ENCODE assay signal across 25 cellular contexts in the genomic region with DNA sequence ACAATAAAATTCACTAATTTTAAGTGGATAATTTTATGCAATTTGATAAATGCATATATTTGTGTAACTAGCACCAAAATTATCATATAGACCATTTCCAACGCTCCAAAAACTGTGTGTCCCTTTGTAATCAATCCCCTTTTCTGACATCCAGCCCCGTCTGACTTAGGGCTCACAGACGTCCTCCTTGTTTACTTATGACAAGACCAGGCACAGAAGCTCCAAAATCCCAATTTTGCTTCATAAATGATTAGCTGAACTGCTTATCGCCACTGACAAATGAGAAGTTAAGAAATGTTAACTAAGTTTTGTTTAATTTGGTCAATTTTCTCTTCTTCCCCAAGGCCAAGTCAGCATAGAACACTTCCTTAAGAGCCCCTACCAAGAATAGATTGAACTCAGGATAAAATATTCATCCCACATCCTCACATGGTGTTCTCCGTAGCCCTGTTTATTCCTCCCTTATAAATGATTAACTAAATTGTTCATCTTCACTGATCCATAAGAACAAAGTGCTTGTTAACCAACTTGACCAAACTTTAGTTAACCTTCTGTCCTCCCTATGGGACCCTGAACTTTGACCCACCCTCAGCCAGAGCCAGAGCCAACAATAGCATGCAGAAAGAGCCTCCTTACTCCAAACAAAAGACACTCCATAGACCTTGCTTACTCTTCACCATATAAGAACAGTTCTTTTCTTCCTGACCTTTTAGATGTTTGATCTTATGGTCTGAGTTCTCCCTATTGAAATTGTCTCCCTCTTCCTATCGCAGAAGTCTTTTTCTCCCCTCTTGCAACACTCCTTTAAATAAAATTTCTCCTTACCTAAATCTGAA. TPM values are rescaled to one million over a fixed set of nuclear protein-coding genes. Genes with fewer than 3 reads are reported as not detected.
DNase-seq lines count a peak whose midpoint lies in the region; ATAC-seq, FAIRE-seq and TF ChIP-seq lines count a peak whose summit lies in the region.
"Had no signal": no experiment of that assay in that cellular context is flagged by ENCODE, and none has a peak within 500 bp of the region (broad histone marks: within the 10 kb centered on the region; RNA-seq: fewer than 3 reads in every experiment).

No MANE protein-coding gene starts in this region.

- H3K27me3 ChIP-seq in liver (ENCODE audit: control insufficient read depth in 4 of 4, insufficient read depth in 4 of 4, low read length in 3 of 4), result no peaks in the 10 kb centered on the region
- H3K27me3 ChIP-seq: SJSA1 had no signal

- 33% methylated on average over 6 of the region's 6 CpGs for WGBS in liver

- TF ChIP-seq RAD21 in liver (IDR thresholded peaks at IDR 0.05), result peak; percentile 29 to 39

- peaks cover 0 to 5% of the 10 kb centered on the region in 2 donors for H3K4me1 ChIP-seq in kidney (ENCODE audit: control insufficient read depth in 1 of 2, insufficient read depth in 1 of 2, low read depth in 1 of 2, low read length in 2 of 2)
- H3K4me1 ChIP-seq in liver (ENCODE audit: control insufficient read depth in 4 of 4, insufficient read depth in 4 of 4, low read length in 3 of 4), result peaks cover 4 to 40% (median 33%) of the 10 kb centered on the region in 4 donors
- H3K4me1 ChIP-seq: SJSA1 had no signal

- DNase-seq in DMS53 treated with DMSO at 0.1 percent for 48 hours (lab: John Stamatoyannopoulos, UW; ENCODE audit: unreplicated experiment) (peak; percentile 8), kidney (no peak), renal cortical epithelial cell (ENCODE audit: low read depth) (peak; percentile 98), NCI-H446 (lab: John Stamatoyannopoulos, UW) (no peak), GDM1 (lab: John Stamatoyannopoulos, UW) (no peak)
- no peak for DNase-seq in stimulated activated CD4-positive, alpha-beta T cell treated with anti-CD3 and anti-CD28 coated beads, Interleukin-4, amount 100 ng/mL, for 24 hours
- DNase-seq: CD4-positive, CD25-positive, alpha-beta regulatory T cell; DMS 273 treated with DMSO at 0.1 percent for 48 hours; Karpas-422; MV-4-11; NCI-H1105 treated with DMSO at 0.1 percent for 48 hours; NCI-H2081; NCI-H2171 treated with DMSO at 0.1 percent for 48 hours; NCI-H526 had no signal

- H3K9ac ChIP-seq in kidney (ENCODE audit: low read length in 2 of 2), result no peak overlapping the region
- H3K9ac ChIP-seq in liver (ENCODE audit: low read depth in 1 of 2, low read length in 2 of 2), result peak overlapping the region in 1 of 2 donors; percentile 52

- TF ChIP-seq CTCF in kidney (IDR thresholded peaks at IDR 0.05; ENCODE audit: borderline replicate concordance, extremely low read depth, insufficient read depth) (no peak), liver (IDR thresholded peaks at IDR 0.05; ENCODE audit: low read depth, low read length, missing input control) (no peak)

- intact Hi-C loops in kidney (cut with DNase I), result no loop called here

- no peak for FAIRE-seq in kidney (lab: Jason Lieb, UNC)
- FAIRE-seq: GM12892, H1 had no signal

- ATAC-seq in HG03469 (IDR thresholded peaks at IDR 0.05; ENCODE audit: unreplicated experiment), result no peak
- ATAC-seq: HCT116, Right ventricle myocardium inferior had no signal

- H3K27ac ChIP-seq in kidney (ENCODE audit: low read depth in 2 of 2, low read length in 2 of 2) (peak overlapping the region; percentile 32 to 64), liver (ENCODE audit: low read depth in 1 of 2, low read length in 2 of 2) (peak overlapping the region; percentile 62 to 69)
- H3K27ac ChIP-seq: SJSA1 had no signal

- H3K9me3 ChIP-seq in kidney (ENCODE audit: control insufficient read depth in 1 of 2, low read length in 2 of 2) (no peaks in the 10 kb centered on the region), liver (ENCODE audit: control insufficient read depth in 4 of 4, low read length in 3 of 4) (no peaks in the 10 kb centered on the region)
- H3K9me3 ChIP-seq: SJSA1 had no signal

- H3K36me3 ChIP-seq in kidney (ENCODE audit: control insufficient read depth in 1 of 2, insufficient read depth in 2 of 2, low read length in 2 of 2), result no peaks in the 10 kb centered on the region
- no peaks in the 10 kb centered on the region for H3K36me3 ChIP-seq in liver (ENCODE audit: control insufficient read depth in 4 of 4, insufficient read depth in 3 of 4, low read depth in 1 of 4, low read length in 3 of 4)
- H3K36me3 ChIP-seq: SJSA1 had no signal

- H3K4me3 ChIP-seq in kidney (ENCODE audit: low read length in 2 of 2) (no peak overlapping the region), liver (ENCODE audit: low read depth in 1 of 3, low read length in 3 of 3) (peak overlapping the region; percentile 29 to 37 (median 30))
- H3K4me3 ChIP-seq: SJSA1 had no signal

TF ChIP-seq in liver, 16 proteins besides CTCF, POLR2A, EP300 and RAD21:
- TF ChIP-seq, protein P1, sequence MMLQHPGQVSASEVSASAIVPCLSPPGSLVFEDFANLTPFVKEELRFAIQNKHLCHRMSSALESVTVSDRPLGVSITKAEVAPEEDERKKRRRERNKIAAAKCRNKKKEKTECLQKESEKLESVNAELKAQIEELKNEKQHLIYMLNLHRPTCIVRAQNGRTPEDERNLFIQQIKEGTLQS (IDR thresholded peaks at IDR 0.05), result no peak
- TF ChIP-seq SP1 (IDR thresholded peaks at IDR 0.05) (peak; percentile 98), HNF4G (IDR thresholded peaks at IDR 0.05) (peak; percentile 81), FOXA1 (IDR thresholded peaks at IDR 0.05) (peak; percentile 50), GABPA (IDR thresholded peaks at IDR 0.05 in 1 of 2, conservative IDR thresholded peaks at IDR 0.05 in 1 of 2) (peak in 1 of 2 donors; percentile 46), JUND (IDR thresholded peaks at IDR 0.05) (peak; percentile 62 to 95), HNF4A (conservative IDR thresholded peaks at IDR 0.05) (peak; percentile 95 to 98), EGR1 (IDR thresholded peaks at IDR 0.05; ENCODE audit: low read depth in 2 of 2) (no peak), FOXA2 (IDR thresholded peaks at IDR 0.05) (peak; percentile 77), YY1 (IDR thresholded peaks at IDR 0.05) (peak; percentile 79), NR2F2 (IDR thresholded peaks at IDR 0.05) (peak; percentile 80), RXRA (IDR thresholded peaks at IDR 0.05) (peak; percentile 98), TAF1 (conservative IDR thresholded peaks at IDR 0.05) (peak; percentile 56)
- TF ChIP-seq, protein P2, sequence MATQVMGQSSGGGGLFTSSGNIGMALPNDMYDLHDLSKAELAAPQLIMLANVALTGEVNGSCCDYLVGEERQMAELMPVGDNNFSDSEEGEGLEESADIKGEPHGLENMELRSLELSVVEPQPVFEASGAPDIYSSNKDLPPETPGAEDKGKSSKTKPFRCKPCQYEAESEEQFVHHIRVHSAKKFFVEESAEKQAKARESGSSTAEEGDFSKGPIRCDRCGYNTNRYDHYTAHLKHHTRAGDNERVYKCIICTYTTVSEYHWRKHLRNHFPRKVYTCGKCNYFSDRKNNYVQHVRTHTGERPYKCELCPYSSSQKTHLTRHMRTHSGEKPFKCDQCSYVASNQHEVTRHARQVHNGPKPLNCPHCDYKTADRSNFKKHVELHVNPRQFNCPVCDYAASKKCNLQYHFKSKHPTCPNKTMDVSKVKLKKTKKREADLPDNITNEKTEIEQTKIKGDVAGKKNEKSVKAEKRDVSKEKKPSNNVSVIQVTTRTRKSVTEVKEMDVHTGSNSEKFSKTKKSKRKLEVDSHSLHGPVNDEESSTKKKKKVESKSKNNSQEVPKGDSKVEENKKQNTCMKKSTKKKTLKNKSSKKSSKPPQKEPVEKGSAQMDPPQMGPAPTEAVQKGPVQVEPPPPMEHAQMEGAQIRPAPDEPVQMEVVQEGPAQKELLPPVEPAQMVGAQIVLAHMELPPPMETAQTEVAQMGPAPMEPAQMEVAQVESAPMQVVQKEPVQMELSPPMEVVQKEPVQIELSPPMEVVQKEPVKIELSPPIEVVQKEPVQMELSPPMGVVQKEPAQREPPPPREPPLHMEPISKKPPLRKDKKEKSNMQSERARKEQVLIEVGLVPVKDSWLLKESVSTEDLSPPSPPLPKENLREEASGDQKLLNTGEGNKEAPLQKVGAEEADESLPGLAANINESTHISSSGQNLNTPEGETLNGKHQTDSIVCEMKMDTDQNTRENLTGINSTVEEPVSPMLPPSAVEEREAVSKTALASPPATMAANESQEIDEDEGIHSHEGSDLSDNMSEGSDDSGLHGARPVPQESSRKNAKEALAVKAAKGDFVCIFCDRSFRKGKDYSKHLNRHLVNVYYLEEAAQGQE (IDR thresholded peaks at IDR 0.05), result peak; percentile 71
- TF ChIP-seq, protein P3, sequence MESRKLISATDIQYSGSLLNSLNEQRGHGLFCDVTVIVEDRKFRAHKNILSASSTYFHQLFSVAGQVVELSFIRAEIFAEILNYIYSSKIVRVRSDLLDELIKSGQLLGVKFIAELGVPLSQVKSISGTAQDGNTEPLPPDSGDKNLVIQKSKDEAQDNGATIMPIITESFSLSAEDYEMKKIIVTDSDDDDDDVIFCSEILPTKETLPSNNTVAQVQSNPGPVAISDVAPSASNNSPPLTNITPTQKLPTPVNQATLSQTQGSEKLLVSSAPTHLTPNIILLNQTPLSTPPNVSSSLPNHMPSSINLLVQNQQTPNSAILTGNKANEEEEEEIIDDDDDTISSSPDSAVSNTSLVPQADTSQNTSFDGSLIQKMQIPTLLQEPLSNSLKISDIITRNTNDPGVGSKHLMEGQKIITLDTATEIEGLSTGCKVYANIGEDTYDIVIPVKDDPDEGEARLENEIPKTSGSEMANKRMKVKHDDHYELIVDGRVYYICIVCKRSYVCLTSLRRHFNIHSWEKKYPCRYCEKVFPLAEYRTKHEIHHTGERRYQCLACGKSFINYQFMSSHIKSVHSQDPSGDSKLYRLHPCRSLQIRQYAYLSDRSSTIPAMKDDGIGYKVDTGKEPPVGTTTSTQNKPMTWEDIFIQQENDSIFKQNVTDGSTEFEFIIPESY (IDR thresholded peaks at IDR 0.05), result peak; percentile 88
- TF ChIP-seq, protein P4, sequence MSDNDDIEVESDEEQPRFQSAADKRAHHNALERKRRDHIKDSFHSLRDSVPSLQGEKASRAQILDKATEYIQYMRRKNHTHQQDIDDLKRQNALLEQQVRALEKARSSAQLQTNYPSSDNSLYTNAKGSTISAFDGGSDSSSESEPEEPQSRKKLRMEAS (IDR thresholded peaks at IDR 0.05), result peak; percentile 80
TF ChIP-seq in liver: peak in this region for 14.

RNA-seq across cellular contexts. Expression of a gene that starts 30.8 kb away (rescaled TPM):
- total RNA-seq in kidney (57.8 TPM), liver (100 to 1,000 TPM in 1 of 2 donors, 1 to 10 TPM in 1; 5.6 to 142 TPM), renal cortical epithelial cell (3.6 TPM in 1 of 2 replicates, not detected in the other)
- polyA plus RNA-seq in kidney (ENCODE audit: insufficient read depth, low read depth, low replicate concordance) (480 TPM), liver (100 to 1,000 TPM in 1 of 2 donors, 10 to 100 TPM in 1; 78.2 to 181 TPM)
- total RNA-seq: CD4-positive, CD25-positive, alpha-beta regulatory T cell; G401; H1; M059J; SJSA1 had no signal
- polyA plus RNA-seq: BJ; CD4-positive, CD25-positive, alpha-beta regulatory T cell; H1; IgD-negative memory B cell had no signal

Comparison
In these comparisons a context has a peak if more than half of its experiments do, and no peak if none do; other contexts are left out.
1. DNase-seq: peak in DMS53 treated with DMSO at 0.1 percent for 48 hours (single experiment) and renal cortical epithelial cell (single experiment); none in kidney (single experiment), stimulated activated CD4-positive, alpha-beta T cell treated with anti-CD3 and anti-CD28 coated beads, Interleukin-4, amount 100 ng/mL, for 24 hours (single experiment), NCI-H446 (0 of 2) and GDM1 (single experiment).
2. H3K4me3 ChIP-seq: peak in liver (3 of 3); none in kidney (0 of 2).